In the genomic region with DNA sequence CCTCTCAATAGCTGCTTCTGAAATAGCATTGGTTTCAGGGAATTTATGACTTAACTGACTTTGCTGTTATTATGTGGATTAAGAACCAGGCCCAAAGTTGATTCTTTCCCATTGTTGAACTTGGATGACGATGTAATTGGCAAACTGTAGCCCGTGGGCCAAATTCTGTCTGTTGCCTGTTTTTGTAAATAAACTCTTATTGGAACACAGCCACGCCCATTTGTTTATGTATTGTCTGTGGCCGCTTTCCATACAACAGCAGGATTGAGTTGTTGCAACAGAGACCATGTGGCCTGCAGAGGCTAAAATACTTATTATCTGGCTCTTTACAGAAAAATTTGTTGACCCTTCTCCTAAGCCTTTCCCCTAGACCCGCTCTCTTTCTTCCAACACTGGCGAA, we compare ENCODE assay signal across 15 cellular contexts. TPM values are rescaled to one million over a fixed set of nuclear protein-coding genes. Genes with fewer than 3 reads are reported as not detected.
DNase-seq lines count a peak whose midpoint lies in the region; ATAC-seq and TF ChIP-seq lines count a peak whose summit lies in the region.
"Had no signal": no experiment of that assay in that cellular context is flagged by ENCODE, and none has a peak within 500 bp of the region (broad histone marks: within the 10 kb centered on the region; RNA-seq: fewer than 3 reads in every experiment).

No MANE protein-coding gene starts in this region.

- POLR2A ChIA-PET in HEK293 (lab: Yijun Ruan, JAX), result no interaction called here

- CTCF ChIA-PET in HEK293 (lab: Yijun Ruan, JAX), result no interaction called here

- 61 to 81% methylated on average over 3 to 6 of the region's 6 CpGs for WGBS in transverse colon (ENCODE audit: low coverage in 1 of 2), 2 donors
- WGBS in aorta, 2 donors, result 16 to 21% methylated on average over 6 of the region's 6 CpGs

- no peak for TF ChIP-seq POLR2A in transverse colon (IDR thresholded peaks at IDR 0.05)

- H3K4me3 ChIP-seq in HEK293 (ENCODE audit: low read depth, low read length) (no peak overlapping the region), SJSA1 (no peak overlapping the region), fibroblast of villous mesenchyme (ENCODE audit: low read depth, low read length) (no peak overlapping the region), transverse colon (no peak overlapping the region), aorta (ENCODE audit: low read length in 2 of 2) (no peak overlapping the region)

- peaks cover 14% of the 10 kb centered on the region for H3K4me1 ChIP-seq in HEK293 (ENCODE audit: control insufficient read depth, insufficient read depth, low read length)
- peaks cover 32% of the 10 kb centered on the region for H3K4me1 ChIP-seq in SJSA1 (replicated peaks)
- no peaks in the 10 kb centered on the region for H3K4me1 ChIP-seq in transverse colon
- H3K4me1 ChIP-seq in aorta (ENCODE audit: control insufficient read depth in 1 of 2, insufficient read depth in 2 of 2, low read length in 2 of 2), result no peaks in the 10 kb centered on the region

- ATAC-seq in aorta (ENCODE audit: low FRiP score), result no peak

- no peaks in the 10 kb centered on the region for H3K27me3 ChIP-seq in SJSA1 (replicated peaks)
- no peaks in the 10 kb centered on the region for H3K27me3 ChIP-seq in transverse colon
- no peaks in the 10 kb centered on the region for H3K27me3 ChIP-seq in aorta (ENCODE audit: control insufficient read depth in 1 of 2, insufficient read depth in 2 of 2, low read length in 1 of 2)

- in situ Hi-C loops in transverse colon (cut with MboI; ENCODE audit: low pct_ligation_motif_present in 1 of 4, low pct_unique_long_range_greater_than_20kb in 1 of 4, low sequenced_read_pairs in 3 of 4), result no loop called here

- peak in 1 of 2 experiments; percentile 61 for DNase-seq in SJSA1 (ENCODE audit: low read depth in 1 of 2, low spot score in 2 of 2)
- peak; percentile 22 for DNase-seq in fibroblast of villous mesenchyme (ENCODE audit: low read depth)
- DNase-seq in transverse colon, result peak; percentile 16
- DNase-seq in aorta, result no peak
- no peak for DNase-seq in COLO829 (ENCODE audit: low spot score)
- no peak for DNase-seq in stimulated activated CD4-positive, alpha-beta T cell treated with anti-CD3 and anti-CD28 coated beads, Interleukin-1b, Interleukin-23, amount 100 ng/mL, for 48 hours
- DNase-seq: CD4-positive, CD25-positive, alpha-beta regulatory T cell; EL; H9; NCI-H1417 treated with DMSO at 0.1 percent for 48 hours; NCI-H1930; NK-92 treated with Interleukin-12 subunit alpha and Interleukin-12 subunit beta, amount 100 ng/mL, for 24 hours had no signal

- TF ChIP-seq CTCF in HEK293 (tag by site-specific recombination; IDR thresholded peaks at IDR 0.05) (no peak), fibroblast of villous mesenchyme (IDR thresholded peaks at IDR 0.05; ENCODE audit: insufficient read depth, low read depth, low read length) (no peak), transverse colon (IDR thresholded peaks at IDR 0.05) (no peak)

- H3K36me3 ChIP-seq in HEK293 (ENCODE audit: control insufficient read depth in 2 of 2, insufficient read depth in 1 of 2, low read length in 2 of 2), result peaks cover 0 to 4% of the 10 kb centered on the region in 2 experiments; a peak in 2 of 3 replicates
- H3K36me3 ChIP-seq in SJSA1, result no peaks in the 10 kb centered on the region
- no peaks in the 10 kb centered on the region for H3K36me3 ChIP-seq in transverse colon
- no peaks in the 10 kb centered on the region for H3K36me3 ChIP-seq in aorta (ENCODE audit: control insufficient read depth in 1 of 2, insufficient read depth in 2 of 2, low read length in 1 of 2)

- no peak for TF ChIP-seq EP300 in transverse colon (IDR thresholded peaks at IDR 0.05; ENCODE audit: low read depth)

- 0 out of 2 replicates have a peak overlapping the region, but pooled peaks have one; percentile 9 for H3K27ac ChIP-seq in HEK293 (ENCODE audit: extremely low read depth, low read depth, low read length)
- peak overlapping the region; percentile 8; the same call in 1 of the 2 replicates for H3K27ac ChIP-seq in SJSA1
- H3K27ac ChIP-seq in transverse colon, result peak overlapping the region in 1 of 4 donors; percentile 50
- H3K27ac ChIP-seq in aorta (ENCODE audit: low read depth in 1 of 2, low read length in 2 of 2), result no peak overlapping the region
- H3K27ac ChIP-seq: RWPE1 had no signal

- intact Hi-C loops in transverse colon (cut with DNase I; ENCODE audit: low total_unique reads) (no loop called here), aorta (cut with DNase I) (no loop called here)

- H3K9me3 ChIP-seq in HEK293 (ENCODE audit: control insufficient read depth, insufficient read depth, low read depth, low read length) (no peaks in the 10 kb centered on the region), SJSA1 (replicated peaks) (no peaks in the 10 kb centered on the region), transverse colon (no peaks in the 10 kb centered on the region), aorta (ENCODE audit: control insufficient read depth, low read length) (no peaks in the 10 kb centered on the region)

TF ChIP-seq in HEK293, 187 proteins besides CTCF, POLR2A, EP300 and RAD21:
- TF ChIP-seq ZNF837 (tag by site-specific recombination; IDR thresholded peaks at IDR 0.05) (no peak), ZNF266 (tag by site-specific recombination; IDR thresholded peaks at IDR 0.05; ENCODE audit: low read depth) (peak; percentile 46; the same call in 1 of the 2 replicates), BCL11A (tag by site-specific recombination; IDR thresholded peaks at IDR 0.05; ENCODE audit: low read depth) (no peak), ZBTB7A (tag by site-specific recombination; IDR thresholded peaks at IDR 0.05; ENCODE audit: low read depth) (no peak)
- TF ChIP-seq, protein P1, sequence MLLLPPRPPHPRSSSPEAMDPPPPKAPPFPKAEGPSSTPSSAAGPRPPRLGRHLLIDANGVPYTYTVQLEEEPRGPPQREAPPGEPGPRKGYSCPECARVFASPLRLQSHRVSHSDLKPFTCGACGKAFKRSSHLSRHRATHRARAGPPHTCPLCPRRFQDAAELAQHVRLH (tag by site-specific recombination; IDR thresholded peaks at IDR 0.05), result no peak

RNA-seq across cellular contexts. Expression of a gene that starts 31.6 kb away (rescaled TPM):
- total RNA-seq in SJSA1 (2014; rRNA removed; shearing (Covaris generic)), result 22.7 and 22.8 TPM in 2 replicates
- total RNA-seq in fibroblast of villous mesenchyme, result under 0.01 TPM in 2 replicates
- 10 to 100 TPM in 1 of 4 donors, 1 to 10 TPM in 3; 3.6 to 20.6 (median 7.2) TPM for total RNA-seq in transverse colon
- 10 to 100 TPM; 56.5 to 90.4 TPM for total RNA-seq in aorta
- polyA plus RNA-seq in aorta, result 10 to 100 TPM in 1 of 2 donors, 1 to 10 TPM in 1; 6.6 to 17.7 TPM
- total RNA-seq: CD4-positive, CD25-positive, alpha-beta regulatory T cell; OCI-LY7 had no signal

Comparison
In these comparisons a context has a peak if more than half of its experiments do, and no peak if none do; other contexts are left out.
1. H3K27ac ChIP-seq: peak in HEK293 (single experiment) and SJSA1 (single experiment); none in aorta (0 of 2).
2. DNase-seq: peak in fibroblast of villous mesenchyme (single experiment) and transverse colon (single experiment); none in aorta (0 of 2), COLO829 (single experiment) and stimulated activated CD4-positive, alpha-beta T cell treated with anti-CD3 and anti-CD28 coated beads, Interleukin-1b, Interleukin-23, amount 100 ng/mL, for 48 hours (single experiment).